In the genomic region with DNA sequence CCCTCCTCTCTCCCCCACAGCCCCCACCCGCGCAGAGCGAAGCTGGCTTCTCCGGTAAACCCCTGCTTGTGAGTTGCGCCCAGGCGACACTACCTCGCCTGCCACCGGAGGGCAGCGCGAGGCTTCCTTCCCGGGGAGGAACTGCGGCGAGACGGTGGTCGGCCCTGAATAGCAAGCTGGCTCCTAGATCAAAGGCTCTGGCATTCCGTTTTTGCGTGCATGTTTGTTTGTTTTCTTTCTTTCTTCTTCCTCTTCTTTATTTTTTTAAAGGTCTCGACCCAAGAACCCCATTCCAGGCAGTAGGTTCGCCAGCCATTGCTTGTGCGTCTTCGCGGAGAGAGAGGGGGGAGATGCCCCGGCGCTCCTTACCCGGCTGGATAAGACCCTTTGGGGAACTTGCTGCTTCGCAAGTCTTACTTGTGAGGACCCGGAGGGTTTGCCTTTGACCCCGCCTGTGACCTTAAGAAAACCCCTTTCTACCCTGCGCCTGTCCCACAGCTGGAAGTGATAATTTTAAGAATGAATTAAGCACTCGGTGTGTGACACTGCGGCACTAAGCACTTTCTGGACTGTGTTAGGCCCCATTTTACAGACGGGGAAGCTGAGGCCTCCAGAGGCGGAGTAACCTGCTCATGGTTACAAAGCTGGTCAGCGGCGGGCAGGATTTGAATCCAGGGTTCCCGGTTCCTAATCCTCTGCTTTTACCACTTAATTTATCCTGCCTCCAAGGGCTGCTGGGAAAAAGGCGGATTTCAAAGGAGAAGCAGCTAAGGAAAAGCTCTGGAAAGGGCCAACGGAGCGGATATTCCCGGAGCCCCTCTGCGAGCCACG, we compare ENCODE assay signal across 8 cellular contexts.
A peak's percentile ranks its signal among the peaks of the same experiment; 100 is the strongest.
DNase-seq lines count a peak whose midpoint lies in the region; ATAC-seq and TF ChIP-seq lines count a peak whose summit lies in the region.

No MANE protein-coding gene starts in this region.

- ATAC-seq in DND-41 (ENCODE audit: insufficient read depth, low read depth) = peak; percentile 93
- peak; percentile 60 for ATAC-seq in HG03354 (IDR thresholded peaks at IDR 0.05; ENCODE audit: poor library complexity, severe bottlenecking, unreplicated experiment)
- ATAC-seq in RWPE2 (ENCODE audit: low read depth) = peak; percentile 62
- no peak for ATAC-seq in HG02610 (IDR thresholded peaks at IDR 0.05; ENCODE audit: unreplicated experiment)
- ATAC-seq in HG03442 (IDR thresholded peaks at IDR 0.05; ENCODE audit: unreplicated experiment) = no peak

- CTCF ChIA-PET in mammary epithelial cell (lab: Charles Lee; ENCODE audit: low non-redundant PET) = interaction anchor here (0.6 to 0.8 kb wide), 3 partner anchors 49 to 555 kb away, joined by 3 to 4 read pairs (median 3); no protein-coding TSS in a partner anchor

- H3K79me2 ChIP-seq in DND-41 (ENCODE audit: insufficient read depth, low read length) = no peaks in the 10 kb centered on the region
- H3K79me2 ChIP-seq in mammary epithelial cell (ENCODE audit: insufficient read depth, low read length) = no peaks in the 10 kb centered on the region

- WGBS in mammary epithelial cell (ENCODE audit: low coverage, missing lambda C conversion rate) = 17% methylated on average over 28 of the region's 42 CpGs

- dilution Hi-C loops in mammary epithelial cell (cut with HindIII; ENCODE audit: low sequenced_read_pairs) = loop anchor here (5.0 kb wide), 3 partner anchors 40 to 155 kb away; no protein-coding TSS in a partner anchor

- H3K4me2 ChIP-seq in DND-41 (ENCODE audit: insufficient read depth, low read length) (peak overlapping the region; percentile 36), mammary epithelial cell (ENCODE audit: insufficient read depth, low read depth, low read length) (peak overlapping the region; percentile 82)

- DNase-seq in DND-41 (peak; percentile 66), RWPE2 (ENCODE audit: low spot score) (no peak), mammary epithelial cell (peak; percentile 52), iris pigment epithelial cell (ENCODE audit: low read depth) (peak; percentile 69)

- H3K9me3 ChIP-seq in DND-41 (ENCODE audit: insufficient read depth, low read length, severe bottlenecking) (no peaks in the 10 kb centered on the region), RWPE2 (ENCODE audit: severe bottlenecking) (no peaks in the 10 kb centered on the region), mammary epithelial cell (replicated peaks; ENCODE audit: insufficient read depth, low read length) (no peaks in the 10 kb centered on the region), skeletal muscle tissue (ENCODE audit: control insufficient read depth in 3 of 3, low read length in 3 of 3) (no peaks in the 10 kb centered on the region)

- H3K9ac ChIP-seq in DND-41 (ENCODE audit: low read depth, low read length) (no peak overlapping the region), mammary epithelial cell (ENCODE audit: insufficient read depth, low read length) (peak overlapping the region; percentile 25), skeletal muscle tissue (ENCODE audit: low read depth in 1 of 3, low read length in 3 of 3) (peak overlapping the region; percentile 35 to 72 (median 58))

- BruUV-seq in mammary epithelial cell (replicated peaks; lab: Mats Ljungman, UMichigan) = no TSS peak

- H3K4me1 ChIP-seq in DND-41 (ENCODE audit: insufficient read depth, low read length) = peaks cover 14% of the 10 kb centered on the region; the same call in 1 of the 2 replicates
- peaks cover 9% of the 10 kb centered on the region for H3K4me1 ChIP-seq in RWPE2 (ENCODE audit: insufficient read depth, poor library complexity, severe bottlenecking)
- peaks cover 39% of the 10 kb centered on the region for H3K4me1 ChIP-seq in mammary epithelial cell (ENCODE audit: insufficient read depth, low read length)
- peaks cover 16 to 21% (median 17%) of the 10 kb centered on the region in 3 donors for H3K4me1 ChIP-seq in skeletal muscle tissue (ENCODE audit: control insufficient read depth in 3 of 3, insufficient read depth in 3 of 3, low read length in 3 of 3)

- H3K27me3 ChIP-seq in DND-41 (ENCODE audit: insufficient read depth, low read length, poor library complexity) = peaks cover 63% of the 10 kb centered on the region
- no peaks in the 10 kb centered on the region for H3K27me3 ChIP-seq in RWPE2 (ENCODE audit: insufficient read depth, poor library complexity, severe bottlenecking)
- no peaks in the 10 kb centered on the region for H3K27me3 ChIP-seq in mammary epithelial cell (ENCODE audit: insufficient read depth, low read length)
- H3K27me3 ChIP-seq in skeletal muscle tissue (ENCODE audit: control insufficient read depth in 3 of 3, insufficient read depth in 3 of 3, low read length in 3 of 3) = peaks cover 0 to 17% (median 0%) of the 10 kb centered on the region in 3 donors

- peaks cover 16% of the 10 kb centered on the region for H4K20me1 ChIP-seq in DND-41 (ENCODE audit: insufficient read depth, low read length)
- no peaks in the 10 kb centered on the region for H4K20me1 ChIP-seq in mammary epithelial cell (ENCODE audit: insufficient read depth, low read length)

- H3K36me3 ChIP-seq in DND-41 (ENCODE audit: insufficient read depth, low read length) = no peaks in the 10 kb centered on the region
- H3K36me3 ChIP-seq in RWPE2 (ENCODE audit: low read depth) = no peaks in the 10 kb centered on the region
- no peaks in the 10 kb centered on the region for H3K36me3 ChIP-seq in mammary epithelial cell (ENCODE audit: insufficient read depth, low read length)
- H3K36me3 ChIP-seq in skeletal muscle tissue (ENCODE audit: control insufficient read depth in 3 of 3, insufficient read depth in 3 of 3, low read length in 3 of 3) = no peaks in the 10 kb centered on the region

- no peak overlapping the region for H3K27ac ChIP-seq in DND-41 (ENCODE audit: low read length)
- H3K27ac ChIP-seq in RWPE2 (ENCODE audit: poor library complexity, severe bottlenecking) = peak overlapping the region; percentile 27
- no peak overlapping the region for H3K27ac ChIP-seq in mammary epithelial cell (ENCODE audit: insufficient read depth, low read depth, low read length)
- no peak overlapping the region for H3K27ac ChIP-seq in skeletal muscle tissue (ENCODE audit: low read depth, low read length)

- H3K4me3 ChIP-seq in DND-41 (ENCODE audit: low read depth in 1 of 2, low read length in 2 of 2) (no peak overlapping the region), RWPE2 (ENCODE audit: severe bottlenecking) (peak overlapping the region; percentile 40), mammary epithelial cell (replicated peaks in 1 of 3; ENCODE audit: insufficient read depth in 1 of 3, low read depth in 2 of 3, low read length in 3 of 3) (peak overlapping the region; percentile 12 to 37 (median 26)), skeletal muscle tissue (ENCODE audit: low read length in 3 of 3) (peak overlapping the region; percentile 65 to 74 (median 68))

- TF ChIP-seq CTCF in DND-41 (IDR thresholded peaks at IDR 0.05; ENCODE audit: borderline replicate concordance, extremely low read depth, low read length, poor library complexity, severe bottlenecking) (peak; percentile 83), RWPE2 (IDR thresholded peaks at IDR 0.05; ENCODE audit: poor library complexity, severe bottlenecking) (peak; percentile 96), mammary epithelial cell (conservative IDR thresholded peaks at IDR 0.05 in 1 of 2, IDR thresholded peaks at IDR 0.05 in 1 of 2; ENCODE audit: extremely low read depth in 1 of 2, insufficient read depth in 1 of 2, low read depth in 1 of 2, low read length in 2 of 2) (peak; percentile 50 to 75)

- no peak overlapping the region for H2AFZ ChIP-seq in DND-41 (ENCODE audit: low read depth, low read length)
- peak overlapping the region; percentile 77 for H2AFZ ChIP-seq in mammary epithelial cell (ENCODE audit: low read depth, low read length)

- in situ Hi-C loops in mammary epithelial cell (cut with MboI; ENCODE audit: low sequenced_read_pairs in 2 of 2) = no loop called here

- intact Hi-C loops in mammary epithelial cell (cut with micrococcal nuclease) = loop anchor here (1.0 to 5.0 kb wide), 4 partner anchors 80 to 291 kb away; a partner anchor contains a TSS

Comparison
In these comparisons a context has a peak if more than half of its experiments do, and no peak if none do; other contexts are left out.
1. ATAC-seq: peak in DND-41 (single experiment), HG03354 (single experiment) and RWPE2 (single experiment); none in HG02610 (single experiment) and HG03442 (single experiment).
2. H3K4me3 ChIP-seq: peak in RWPE2 (single experiment), mammary epithelial cell (3 of 3) and skeletal muscle tissue (3 of 3); none in DND-41 (0 of 2).
3. Peak in every context shown above with its lines, with median percentiles within 50 percentile points of each other: CTCF ChIP-seq.